Comparison of ENCODE assay signal across 12 cellular contexts in genomic region chrX:46258356-46258755, GRCh38.
DNase-seq lines count a peak whose midpoint lies in the region; ATAC-seq, FAIRE-seq and TF ChIP-seq lines count a peak whose summit lies in the region.
"Had no signal": no experiment of that assay in that cellular context is flagged by ENCODE, and none has a peak within 500 bp of the region (broad histone marks: within the 10 kb centered on the region; RNA-seq: fewer than 3 reads in every experiment).

No MANE protein-coding gene starts in this region.

- no peaks in the 10 kb centered on the region for H3K27me3 Mint-ChIP-seq in astrocyte (ENCODE audit: low read depth, unreplicated experiment)
- H3K27me3 Mint-ChIP-seq: IgD-negative memory B cell had no signal

- H3K9me3 ChIP-seq in PC-3 (ENCODE audit: low read length) (no peaks in the 10 kb centered on the region), astrocyte (ENCODE audit: insufficient read depth, low read depth, low read length) (no peaks in the 10 kb centered on the region), mammary epithelial cell (replicated peaks; ENCODE audit: insufficient read depth, low read length) (no peaks in the 10 kb centered on the region), BE2C (no peaks in the 10 kb centered on the region)

- H3K27ac ChIP-seq in PC-3 (ENCODE audit: low read length) (peak overlapping the region; percentile 66), astrocyte (ENCODE audit: low read depth, low read length) (no peak overlapping the region), mammary epithelial cell (ENCODE audit: insufficient read depth, low read depth, low read length) (no peak overlapping the region)
- H3K27ac ChIP-seq: BLaER1 had no signal

- H4K20me1 ChIP-seq in PC-3 (ENCODE audit: low read length) (no peaks in the 10 kb centered on the region), astrocyte (ENCODE audit: insufficient read depth, low read length) (no peaks in the 10 kb centered on the region), mammary epithelial cell (ENCODE audit: insufficient read depth, low read length) (no peaks in the 10 kb centered on the region)
- H4K20me1 ChIP-seq: BLaER1 had no signal

- in situ Hi-C loops in mammary epithelial cell (cut with MboI; ENCODE audit: low sequenced_read_pairs in 2 of 2): loop anchor here in 1 of 2 donors (25.0 kb wide), 1 partner anchor 421 kb away; no protein-coding TSS in a partner anchor

- ATAC-seq in PC-3 (no peak), GM19395 (IDR thresholded peaks at IDR 0.05; ENCODE audit: unreplicated experiment) (no peak)
- ATAC-seq: GM12878 had no signal

- H3K36me3 ChIP-seq in PC-3 (ENCODE audit: low read depth, low read length) (no peaks in the 10 kb centered on the region), astrocyte (ENCODE audit: insufficient read depth, low read length) (no peaks in the 10 kb centered on the region), mammary epithelial cell (ENCODE audit: insufficient read depth, low read length) (no peaks in the 10 kb centered on the region), BE2C (no peaks in the 10 kb centered on the region)
- H3K36me3 ChIP-seq: BLaER1 had no signal

- H2AFZ ChIP-seq in PC-3 (ENCODE audit: low read length) (no peak overlapping the region), astrocyte (ENCODE audit: low read depth, low read length) (no peak overlapping the region), mammary epithelial cell (ENCODE audit: low read depth, low read length) (no peak overlapping the region)

- intact Hi-C loops in PC-3 (cut with micrococcal nuclease): no loop called here
- intact Hi-C loops in mammary epithelial cell (cut with micrococcal nuclease): no loop called here

- no peak overlapping the region for H3K4me3 Mint-ChIP-seq in astrocyte (ENCODE audit: unreplicated experiment)
- H3K4me3 Mint-ChIP-seq: H9, IgD-negative memory B cell had no signal

- BruUV-seq in PC-3 (replicated peaks; lab: Mats Ljungman, UMichigan): no TSS peak
- no TSS peak for BruUV-seq in mammary epithelial cell (replicated peaks; lab: Mats Ljungman, UMichigan)

- 83% methylated on average over 1 of the region's 1 CpG for WGBS in mammary epithelial cell (ENCODE audit: low coverage, missing lambda C conversion rate)

- dilution Hi-C loops in mammary epithelial cell (cut with HindIII; ENCODE audit: low sequenced_read_pairs): no loop called here

- H3K4me2 ChIP-seq in PC-3 (ENCODE audit: low read length) (no peak overlapping the region), astrocyte (ENCODE audit: low read length) (no peak overlapping the region), mammary epithelial cell (ENCODE audit: insufficient read depth, low read depth, low read length) (no peak overlapping the region)
- H3K4me2 ChIP-seq: BLaER1 had no signal

- H3K79me2 ChIP-seq in PC-3 (ENCODE audit: low read length) (no peaks in the 10 kb centered on the region), astrocyte (ENCODE audit: insufficient read depth, low read length) (no peaks in the 10 kb centered on the region), mammary epithelial cell (ENCODE audit: insufficient read depth, low read length) (no peaks in the 10 kb centered on the region)

- H3K4me3 ChIP-seq in PC-3 (ENCODE audit: low read length) (no peak overlapping the region), astrocyte (ENCODE audit: insufficient read depth, low read depth, low read length) (no peak overlapping the region), fibroblast of the aortic adventitia (ENCODE audit: low read depth, low read length) (no peak overlapping the region), mammary epithelial cell (replicated peaks in 1 of 3; ENCODE audit: insufficient read depth in 1 of 3, low read depth in 2 of 3, low read length in 3 of 3) (no peak overlapping the region), BE2C (ENCODE audit: low read depth, low read length) (no peak overlapping the region)
- H3K4me3 ChIP-seq: BLaER1, GM12878 had no signal

- H3K9me3 Mint-ChIP-seq in astrocyte (ENCODE audit: unreplicated experiment): peaks cover 4% of the 10 kb centered on the region

- no peak for TF ChIP-seq CTCF in PC-3 (conservative IDR thresholded peaks at IDR 0.05; ENCODE audit: low read depth, low read length)
- TF ChIP-seq CTCF in astrocyte (IDR thresholded peaks at IDR 0.05; ENCODE audit: insufficient read depth, low read depth, low read length): no peak
- no peak for TF ChIP-seq CTCF in fibroblast of the aortic adventitia (IDR thresholded peaks at IDR 0.05; ENCODE audit: insufficient read depth, low read length)
- no peak for TF ChIP-seq CTCF in mammary epithelial cell (conservative IDR thresholded peaks at IDR 0.05 in 1 of 2, IDR thresholded peaks at IDR 0.05 in 1 of 2; ENCODE audit: extremely low read depth in 1 of 2, insufficient read depth in 1 of 2, low read depth in 1 of 2, low read length in 2 of 2)
- no peak for TF ChIP-seq CTCF in BE2C (IDR thresholded peaks at IDR 0.05; ENCODE audit: low read depth, low read length)

- CTCF ChIA-PET in PC-3 (lab: Charles Lee) (no interaction called here), mammary epithelial cell (lab: Charles Lee; ENCODE audit: low non-redundant PET) (no interaction called here)

- H3K27me3 ChIP-seq in PC-3 (ENCODE audit: low read length) (no peaks in the 10 kb centered on the region), astrocyte (ENCODE audit: insufficient read depth, low read length) (no peaks in the 10 kb centered on the region), mammary epithelial cell (ENCODE audit: insufficient read depth, low read length) (no peaks in the 10 kb centered on the region), BE2C (no peaks in the 10 kb centered on the region)
- H3K27me3 ChIP-seq: BLaER1 had no signal

- FAIRE-seq in astrocyte (lab: Jason Lieb, UNC): peak; percentile 43
- FAIRE-seq: GM12878 had no signal

- H3K27ac Mint-ChIP-seq in astrocyte (ENCODE audit: unreplicated experiment): no peak overlapping the region
- H3K27ac Mint-ChIP-seq: H9, IgD-negative memory B cell had no signal

- no peaks in the 10 kb centered on the region for H3K36me3 Mint-ChIP-seq in astrocyte (ENCODE audit: low read depth, unreplicated experiment)
- H3K36me3 Mint-ChIP-seq: IgD-negative memory B cell had no signal

- H3K9ac ChIP-seq in PC-3 (ENCODE audit: low read length) (no peak overlapping the region), astrocyte (ENCODE audit: low read length) (no peak overlapping the region), mammary epithelial cell (ENCODE audit: insufficient read depth, low read length) (no peak overlapping the region)
- H3K9ac ChIP-seq: BLaER1 had no signal

- no peaks in the 10 kb centered on the region for H3K9me2 ChIP-seq in PC-3 (replicated peaks; ENCODE audit: low read length)

- H3K4me1 ChIP-seq in PC-3 (ENCODE audit: insufficient read depth, low read length): peaks cover 44% of the 10 kb centered on the region
- no peaks in the 10 kb centered on the region for H3K4me1 ChIP-seq in astrocyte (ENCODE audit: insufficient read depth, low read length)
- H3K4me1 ChIP-seq in mammary epithelial cell (ENCODE audit: insufficient read depth, low read length): peaks cover 62% of the 10 kb centered on the region
- H3K4me1 ChIP-seq in BE2C: no peaks in the 10 kb centered on the region

- peaks cover 12% of the 10 kb centered on the region for H3K4me1 Mint-ChIP-seq in astrocyte (ENCODE audit: low read depth, unreplicated experiment)

- POLR2A ChIA-PET in PC-3 (lab: Charles Lee; ENCODE audit: unreplicated experiment): no interaction called here

- H3F3A ChIP-seq in PC-3 (ENCODE audit: low read length, unreplicated experiment): no peaks in the 10 kb centered on the region

- DNase-seq in PC-3 (no peak), astrocyte (ENCODE audit: low read depth) (no peak), fibroblast of the aortic adventitia (ENCODE audit: low read depth) (peak; percentile 4), NCI-H1436 treated with DMSO at 0.1 percent for 48 hours (lab: John Stamatoyannopoulos, UW) (no peak), mammary epithelial cell (no peak), BE2C (no peak)
- DNase-seq: GOT3, H9 had no signal
